Comparison of ENCODE assay signal across 10 cellular contexts in the genomic region with DNA sequence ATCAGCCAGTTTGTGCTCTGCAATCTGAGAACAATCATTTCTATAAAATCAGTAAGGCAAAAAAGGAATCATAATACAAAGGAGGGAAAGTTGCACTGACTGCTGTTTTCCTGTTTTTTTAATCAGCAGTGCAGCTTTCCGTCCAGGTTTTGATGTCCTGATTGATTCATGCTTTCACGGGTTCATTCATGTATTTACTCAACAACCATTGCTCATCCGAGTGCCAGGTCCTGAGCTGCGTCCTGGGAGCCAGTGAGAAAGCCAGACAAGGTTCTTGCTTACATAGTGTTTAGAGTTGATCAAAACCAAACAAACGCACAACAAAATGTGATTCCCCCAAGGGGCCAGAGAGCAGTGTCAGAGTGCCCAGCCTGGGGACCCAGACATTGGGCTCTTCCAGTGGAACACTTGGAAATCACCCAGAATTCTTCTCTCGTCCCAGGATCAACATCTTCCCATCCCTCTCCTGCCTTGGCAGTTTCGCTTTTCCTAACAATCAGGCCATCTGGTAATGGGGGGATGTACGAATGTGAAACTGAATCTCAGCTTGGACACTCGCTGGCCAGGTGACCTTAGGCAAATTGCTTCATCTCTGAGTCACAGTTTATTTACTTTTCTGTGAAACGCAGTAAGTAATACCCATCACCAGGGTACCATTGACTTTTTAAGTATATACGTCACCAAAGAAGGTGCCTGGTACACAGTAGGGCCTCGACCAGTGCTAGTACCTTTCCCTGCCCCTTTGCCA. TPM values are rescaled to one million over a fixed set of nuclear protein-coding genes. Genes with fewer than 3 reads are reported as not detected.
DNase-seq lines count a peak whose midpoint lies in the region; ATAC-seq, FAIRE-seq and TF ChIP-seq lines count a peak whose summit lies in the region.
"Had no signal": no experiment of that assay in that cellular context is flagged by ENCODE, and none has a peak within 500 bp of the region (broad histone marks: within the 10 kb centered on the region; RNA-seq: fewer than 3 reads in every experiment).

No MANE protein-coding gene starts in this region.

- peaks cover 17% of the 10 kb centered on the region for H3K4me1 ChIP-seq in ACC112 (ENCODE audit: control insufficient read depth, insufficient read depth, low read length, unreplicated experiment)
- H3K4me1 ChIP-seq in astrocyte (ENCODE audit: insufficient read depth, low read length): peaks cover 9% of the 10 kb centered on the region

- no peaks in the 10 kb centered on the region for H4K20me1 ChIP-seq in astrocyte (ENCODE audit: insufficient read depth, low read length)

- H3K4me2 ChIP-seq in astrocyte (ENCODE audit: low read length): peak overlapping the region; percentile 76

- H3K27me3 Mint-ChIP-seq in astrocyte (ENCODE audit: low read depth, unreplicated experiment): peaks cover 44% of the 10 kb centered on the region

- H3K27ac ChIP-seq in ACC112 (ENCODE audit: low read depth, low read length) (peak overlapping the region; percentile 81), astrocyte (ENCODE audit: low read depth, low read length) (no peak overlapping the region)
- H3K27ac ChIP-seq: upper lobe of left lung had no signal

- TF ChIP-seq CTCF in astrocyte (IDR thresholded peaks at IDR 0.05; ENCODE audit: insufficient read depth, low read depth, low read length): no peak

- H3K27me3 ChIP-seq in ACC112 (ENCODE audit: insufficient read depth, low read length): peaks cover 6% of the 10 kb centered on the region
- H3K27me3 ChIP-seq in astrocyte (ENCODE audit: insufficient read depth, low read length): peaks cover 14% of the 10 kb centered on the region
- H3K27me3 ChIP-seq: upper lobe of left lung had no signal

- no peaks in the 10 kb centered on the region for H3K36me3 Mint-ChIP-seq in astrocyte (ENCODE audit: low read depth, unreplicated experiment)

- peak overlapping the region; percentile 72 for H3K4me3 ChIP-seq in ACC112 (ENCODE audit: low read depth, low read length)
- H3K4me3 ChIP-seq in astrocyte (ENCODE audit: insufficient read depth, low read depth, low read length): peak overlapping the region; percentile 36
- H3K4me3 ChIP-seq: upper lobe of left lung had no signal

- H3K36me3 ChIP-seq in ACC112 (ENCODE audit: insufficient read depth, low read length) (no peaks in the 10 kb centered on the region), astrocyte (ENCODE audit: insufficient read depth, low read length) (no peaks in the 10 kb centered on the region)
- H3K36me3 ChIP-seq: upper lobe of left lung had no signal

- no peaks in the 10 kb centered on the region for H3K9me3 Mint-ChIP-seq in astrocyte (ENCODE audit: unreplicated experiment)

- H3K27ac Mint-ChIP-seq in astrocyte (ENCODE audit: unreplicated experiment): no peak overlapping the region
- H3K27ac Mint-ChIP-seq: CD8-positive, alpha-beta memory T cell had no signal

- no peaks in the 10 kb centered on the region for H3K4me1 Mint-ChIP-seq in astrocyte (ENCODE audit: low read depth, unreplicated experiment)
- H3K4me1 Mint-ChIP-seq: CD8-positive, alpha-beta memory T cell had no signal

- H3K9me3 ChIP-seq in astrocyte (ENCODE audit: insufficient read depth, low read depth, low read length): no peaks in the 10 kb centered on the region
- H3K9me3 ChIP-seq: upper lobe of left lung had no signal

- no peak overlapping the region for H3K9ac ChIP-seq in astrocyte (ENCODE audit: low read length)

- no peak for FAIRE-seq in astrocyte (lab: Jason Lieb, UNC)

- peak overlapping the region; percentile 27 for H3K4me3 Mint-ChIP-seq in astrocyte (ENCODE audit: unreplicated experiment)
- H3K4me3 Mint-ChIP-seq: CD8-positive, alpha-beta memory T cell had no signal

- H3K79me2 ChIP-seq in ACC112 (ENCODE audit: control insufficient read depth, insufficient read depth, low read length, unreplicated experiment): no peaks in the 10 kb centered on the region
- H3K79me2 ChIP-seq in astrocyte (ENCODE audit: insufficient read depth, low read length): no peaks in the 10 kb centered on the region

- peak; percentile 64 for DNase-seq in HT1080 (ENCODE audit: low read depth)
- DNase-seq in astrocyte (ENCODE audit: low read depth): peak; percentile 48
- DNase-seq in iris pigment epithelial cell (ENCODE audit: low read depth): peak; percentile 92
- no peak for DNase-seq in COR-L47 (lab: John Stamatoyannopoulos, UW)
- no peak for DNase-seq in NCI-H1048 (lab: John Stamatoyannopoulos, UW)
- DNase-seq in effector CD4-positive, alpha-beta T cell: no peak
- DNase-seq: CD8-positive, alpha-beta memory T cell had no signal

- no peak for ATAC-seq in GM19035 (IDR thresholded peaks at IDR 0.05; ENCODE audit: unreplicated experiment)

- H2AFZ ChIP-seq in ACC112 (ENCODE audit: low read length, unreplicated experiment): peak overlapping the region; percentile 89
- H2AFZ ChIP-seq in astrocyte (ENCODE audit: low read depth, low read length): peak overlapping the region; percentile 35

RNA-seq across cellular contexts. Expression of gene C1QL1, which starts 13.3 kb away (rescaled TPM):
- 3.1 and 3.6 TPM in 2 replicates for total RNA-seq in HT1080 (2014; rRNA removed; shearing (Covaris generic))
- 18.3 and 22.2 TPM in 2 replicates for polyA plus RNA-seq in HT1080 (2015; cell fraction: cytosol; rRNA removed)
- polyA plus RNA-seq in HT1080 (2015; cell fraction: nucleus; rRNA removed): 5.6 and 6.4 TPM in 2 replicates
- not detected in 2 replicates for total RNA-seq in astrocyte
- total RNA-seq: CD8-positive, alpha-beta memory T cell had no signal
- polyA plus RNA-seq: CD8-positive, alpha-beta memory T cell had no signal

RNA-seq across cellular contexts. Expression of gene KIF18B, which starts 33.8 kb away (rescaled TPM):
- 13.1 and 15.9 TPM in 2 replicates for total RNA-seq in HT1080 (2014; rRNA removed; shearing (Covaris generic))
- polyA plus RNA-seq in HT1080 (2015; cell fraction: cytosol; rRNA removed): 28.7 and 28.8 TPM in 2 replicates
- polyA plus RNA-seq in HT1080 (2015; cell fraction: nucleus; rRNA removed): 136 and 138 TPM in 2 replicates
- total RNA-seq in astrocyte: 0.82 and 1.8 TPM in 2 replicates

Comparison
In these comparisons a context has a peak if more than half of its experiments do, and no peak if none do; other contexts are left out.
1. DNase-seq: peak in HT1080 (single experiment), astrocyte (single experiment) and iris pigment epithelial cell (single experiment); none in COR-L47 (single experiment), NCI-H1048 (single experiment) and effector CD4-positive, alpha-beta T cell (single experiment).